Comparison of ENCODE assay signal across 8 cellular contexts in genomic region chr14:34462132-34462893, GRCh38. TPM values are rescaled to one million over a fixed set of nuclear protein-coding genes. Genes with fewer than 3 reads are reported as not detected.
DNase-seq lines count a peak whose midpoint lies in the region; ATAC-seq and TF ChIP-seq lines count a peak whose summit lies in the region.

A gene with protein sequence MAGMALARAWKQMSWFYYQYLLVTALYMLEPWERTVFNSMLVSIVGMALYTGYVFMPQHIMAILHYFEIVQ (minus strand): TSS chr14:34462240. CDS start chr14:34462207, 33 bp downstream.

- H3K36me3 Mint-ChIP-seq in endodermal cell (ENCODE audit: low read depth) (peaks cover 6% of the 10 kb centered on the region), mesothelial cell of epicardium (peaks cover 1% of the 10 kb centered on the region)

- H3K9me3 Mint-ChIP-seq in endodermal cell (no peaks in the 10 kb centered on the region), mesothelial cell of epicardium (no peaks in the 10 kb centered on the region)

- TF ChIP-seq CTCF in endodermal cell (conservative IDR thresholded peaks at IDR 0.05) (no peak), mesothelial cell of epicardium (IDR thresholded peaks at IDR 0.05; ENCODE audit: unreplicated experiment) (no peak)

- peak within 1 kb of the TSS; percentile 85 for H3K4me3 Mint-ChIP-seq in endodermal cell
- H3K4me3 Mint-ChIP-seq in mesothelial cell of epicardium: peak within 1 kb of the TSS; percentile 78

- H3K9ac ChIP-seq in HUES48 (ENCODE audit: low read depth, low read length): peak within 1 kb of the TSS; percentile 92
- peak within 1 kb of the TSS; percentile 83 for H3K9ac ChIP-seq in NT2/D1 (ENCODE audit: insufficient read length, low read depth)
- peak within 1 kb of the TSS; percentile 96 for H3K9ac ChIP-seq in endodermal cell (ENCODE audit: extremely low read depth, low read length, poor library complexity, severe bottlenecking)

- in situ Hi-C loops in Caki2 (cut with HindIII; ENCODE audit: low pct_unique_long_range_greater_than_20kb, low sequenced_read_pairs): no loop called here

- H3K4me1 ChIP-seq in HUES48 (ENCODE audit: control insufficient read depth, insufficient read depth, low read length) (peaks cover 16% of the 10 kb centered on the region), NT2/D1 (ENCODE audit: insufficient read depth, insufficient read length) (no peaks in the 10 kb centered on the region), endodermal cell (ENCODE audit: control insufficient read depth, insufficient read depth, low read length) (no peaks in the 10 kb centered on the region)

- H3K27me3 Mint-ChIP-seq in endodermal cell (ENCODE audit: insufficient read depth) (no peaks in the 10 kb centered on the region), mesothelial cell of epicardium (ENCODE audit: low read depth) (no peaks in the 10 kb centered on the region)

- DNase-seq in Caki2 (ENCODE audit: low read depth) (peak; percentile 70), NT2/D1 (ENCODE audit: low read depth, low spot score) (peak; percentile 54), endodermal cell (peak; percentile 95), mesothelial cell of epicardium (ENCODE audit: low spot score in 2 of 2, unreplicated experiment in 2 of 2) (peak; percentile 83 to 85)
- peak; percentile 66 for DNase-seq in activated CD8-positive, alpha-beta memory T cell treated with anti-CD3 and anti-CD28 coated beads, Interleukin-2, amount 50 U/mL, for 24 hours (ENCODE audit: extremely low read depth)
- peak; percentile 88 to 90 for DNase-seq in stimulated activated CD8-positive, alpha-beta memory T cell treated with anti-CD3 and anti-CD28 coated beads, Interleukin-15, amount 100 ng/mL, for 48 hours (ENCODE audit: low read depth in 2 of 2)

- H3K27me3 ChIP-seq in HUES48 (ENCODE audit: control insufficient read depth, insufficient read depth, low read length) (no peaks in the 10 kb centered on the region), NT2/D1 (ENCODE audit: insufficient read depth, insufficient read length) (no peaks in the 10 kb centered on the region), endodermal cell (ENCODE audit: control insufficient read depth, insufficient read depth, low read length, poor library complexity, severe bottlenecking) (no peaks in the 10 kb centered on the region)

- H3K4me3 ChIP-seq in HUES48 (ENCODE audit: low read depth, low read length) (peak within 1 kb of the TSS; percentile 94), NT2/D1 (ENCODE audit: insufficient read length, low read depth) (peak within 1 kb of the TSS; percentile 70), endodermal cell (ENCODE audit: low read length) (peak within 1 kb of the TSS; percentile 93)

- H3K27ac Mint-ChIP-seq in endodermal cell (peak within 1 kb of the TSS; percentile 96), mesothelial cell of epicardium (peak within 1 kb of the TSS; percentile 95)

- H3K4me1 Mint-ChIP-seq in endodermal cell (peaks cover 10% of the 10 kb centered on the region), mesothelial cell of epicardium (peaks cover 18% of the 10 kb centered on the region)

- H3K27ac ChIP-seq in HUES48 (ENCODE audit: low read depth, low read length) (peak within 1 kb of the TSS; percentile 94), endodermal cell (ENCODE audit: low read depth, low read length) (peak within 1 kb of the TSS; percentile 87)

- peak; percentile 89 for ATAC-seq in GM21423 (IDR thresholded peaks at IDR 0.05; ENCODE audit: unreplicated experiment)

- WGBS in endodermal cell (ENCODE audit: insufficient coverage in 1 of 2, insufficient read length in 1 of 2), 2 experiments: 1 to 4% methylated on average over 19 to 79 of the region's 82 CpGs

- H3K36me3 ChIP-seq in HUES48 (ENCODE audit: control insufficient read depth, insufficient read depth, low read length) (0 out of 2 replicates have a peak, but pooled peaks cover 1% of the 10 kb centered on the region), NT2/D1 (ENCODE audit: insufficient read depth, insufficient read length, low read length) (no peaks in the 10 kb centered on the region), endodermal cell (ENCODE audit: control insufficient read depth, insufficient read depth, low read length) (no peaks in the 10 kb centered on the region)

- H3K9me3 ChIP-seq in HUES48 (ENCODE audit: control insufficient read depth, insufficient read depth, low read length) (no peaks in the 10 kb centered on the region), NT2/D1 (ENCODE audit: insufficient read depth, low read length) (no peaks in the 10 kb centered on the region), endodermal cell (ENCODE audit: control insufficient read depth, low read length) (no peaks in the 10 kb centered on the region)

RNA-seq across cellular contexts. Expression of the gene that starts here (rescaled TPM):
- 13.1 and 25.0 TPM in 2 replicates for total RNA-seq in Caki2 (2014; rRNA removed; shearing (Covaris generic); ENCODE audit: low replicate concordance)
- total RNA-seq in endodermal cell (10 to 100 TPM; 28.5 to 37.8 TPM), mesothelial cell of epicardium (10.4 to 11.4 TPM (median 11.3 TPM) in 3 replicates)
- polyA plus RNA-seq in endodermal cell (2013, experiment 1 of 2): 27.4 TPM
- 28.1 TPM for polyA plus RNA-seq in endodermal cell (2013, experiment 2 of 2)

Comparison
In these comparisons a context has a peak if more than half of its experiments do, and no peak if none do; other contexts are left out.
1. Peak in every context shown above with its lines: DNase-seq, ATAC-seq, H3K4me3 ChIP-seq and H3K27ac ChIP-seq.